ENCODE assay signal across 14 cellular contexts in the genomic region with DNA sequence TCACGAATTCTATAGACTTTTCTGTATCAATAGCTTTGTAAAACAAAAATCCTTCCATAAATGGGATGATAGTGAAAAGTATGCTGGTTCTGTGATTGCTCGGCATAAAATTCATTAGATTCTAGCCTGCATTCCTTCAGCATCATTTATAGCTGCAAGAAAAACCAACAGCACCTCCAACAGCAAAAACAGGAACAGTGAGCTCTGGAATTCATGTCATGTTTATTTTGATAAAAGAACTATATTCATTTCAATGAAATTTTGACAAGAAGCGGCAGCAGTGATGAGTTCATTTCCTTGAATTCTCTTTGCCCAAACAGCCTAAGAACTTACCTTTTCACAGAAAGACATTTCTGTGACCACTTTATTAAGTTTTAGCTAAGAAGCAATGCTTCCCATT.
DNase-seq lines count a peak whose midpoint lies in the region; ATAC-seq, FAIRE-seq and TF ChIP-seq lines count a peak whose summit lies in the region.
"Had no signal": no experiment of that assay in that cellular context is flagged by ENCODE, and none has a peak within 500 bp of the region (broad histone marks: within the 10 kb centered on the region; RNA-seq: fewer than 3 reads in every experiment).

No MANE protein-coding gene starts in this region.

- H3K36me3 ChIP-seq in A673 (ENCODE audit: insufficient read depth, low read length, poor library complexity, severe bottlenecking) (no peaks in the 10 kb centered on the region), kidney epithelial cell (ENCODE audit: control insufficient read depth, insufficient read depth, low read length) (no peaks in the 10 kb centered on the region), esophagus squamous epithelium (no peaks in the 10 kb centered on the region)
- H3K36me3 ChIP-seq: WERI-Rb-1 had no signal

- peak; percentile 55; the same call in 1 of the 2 replicates for TF ChIP-seq CTCF in A673 (conservative IDR thresholded peaks at IDR 0.05; ENCODE audit: low read depth, low read length)
- peak; percentile 60 for TF ChIP-seq CTCF in astrocyte of the spinal cord (IDR thresholded peaks at IDR 0.05; ENCODE audit: low read depth, low read length)
- TF ChIP-seq CTCF in kidney epithelial cell (IDR thresholded peaks at IDR 0.05; ENCODE audit: insufficient read depth, low read length, poor library complexity, severe bottlenecking), result peak; percentile 40
- TF ChIP-seq CTCF in esophagus squamous epithelium (IDR thresholded peaks at IDR 0.05), result no peak

- H3K4me1 ChIP-seq in A673 (ENCODE audit: insufficient read depth, low read length, poor library complexity, severe bottlenecking), result peaks cover 20% of the 10 kb centered on the region
- H3K4me1 ChIP-seq in esophagus squamous epithelium, result no peaks in the 10 kb centered on the region
- H3K4me1 ChIP-seq: parathyroid adenoma had no signal

- H3K27ac ChIP-seq in A673 (ENCODE audit: low read depth, low read length, poor library complexity, severe bottlenecking) (peak overlapping the region; percentile 76), esophagus squamous epithelium (no peak overlapping the region)
- H3K27ac ChIP-seq: parathyroid adenoma, WERI-Rb-1 had no signal

- no peak for ATAC-seq in GM18870 (IDR thresholded peaks at IDR 0.05; ENCODE audit: unreplicated experiment)

- in situ Hi-C loops in astrocyte of the spinal cord (cut with HindIII; ENCODE audit: low sequenced_read_pairs), result no loop called here

- CTCF ChIA-PET in A673 (lab: Charles Lee), result interaction anchor here (0.6 to 1.5 kb wide), 4 partner anchors 53 to 256 kb away, joined by 3 to 9 read pairs (median 6); no protein-coding TSS in a partner anchor

- peak; percentile 80 for FAIRE-seq in H54 (lab: Jason Lieb, UNC)
- FAIRE-seq: GM18507 had no signal

- 31 to 36% methylated on average over 3 of the region's 3 CpGs for WGBS in esophagus squamous epithelium, 2 donors

- no peak for TF ChIP-seq POLR2A in H54 (IDR thresholded peaks at IDR 0.05; ENCODE audit: low read depth, low read length)
- no peak for TF ChIP-seq POLR2A in esophagus squamous epithelium (IDR thresholded peaks at IDR 0.05)

- POLR2A ChIA-PET in A673 (lab: Charles Lee; ENCODE audit: low non-redundant PET), result interaction anchor here (0.6 kb wide), 1 partner anchor 335 kb away, joined by 3 read pairs; no protein-coding TSS in a partner anchor

- no peaks in the 10 kb centered on the region for H3K9me3 ChIP-seq in A673 (ENCODE audit: low read depth, low read length, poor library complexity, severe bottlenecking)
- H3K9me3 ChIP-seq in esophagus squamous epithelium, result no peaks in the 10 kb centered on the region

- no peak overlapping the region for H3K4me3 ChIP-seq in A673 (ENCODE audit: low read depth, low read length, poor library complexity, severe bottlenecking)
- H3K4me3 ChIP-seq in astrocyte of the spinal cord (ENCODE audit: low read depth, low read length), result no peak overlapping the region
- H3K4me3 ChIP-seq in kidney epithelial cell (ENCODE audit: low read depth, low read length), result no peak overlapping the region
- H3K4me3 ChIP-seq in esophagus squamous epithelium, result no peak overlapping the region

- no peaks in the 10 kb centered on the region for H3K27me3 ChIP-seq in A673 (replicated peaks; ENCODE audit: insufficient read depth, low read depth, low read length, poor library complexity)
- H3K27me3 ChIP-seq in kidney epithelial cell (ENCODE audit: control insufficient read depth, insufficient read depth, low read length), result no peaks in the 10 kb centered on the region
- H3K27me3 ChIP-seq in esophagus squamous epithelium, result no peaks in the 10 kb centered on the region

- no TSS peak for BruUV-seq in A673 (replicated peaks; lab: Mats Ljungman, UMichigan)

- intact Hi-C loops in A673 (cut with micrococcal nuclease; ENCODE audit: unreplicated experiment) (loop anchor here (1.0 to 2.0 kb wide), 4 partner anchors 145 to 257 kb away; no protein-coding TSS in a partner anchor), esophagus squamous epithelium (cut with DNase I) (no loop called here)

- DNase-seq in A673 (ENCODE audit: low spot score) (peak; percentile 70), H54 (ENCODE audit: insufficient read length, low spot score) (no peak), astrocyte of the spinal cord (ENCODE audit: low read depth, low spot score) (peak; percentile 82), kidney epithelial cell (ENCODE audit: low read depth) (peak; percentile 9), SHP77 (lab: John Stamatoyannopoulos, UW) (no peak), cerebellum (ENCODE audit: low spot score) (no peak), esophagus squamous epithelium (lab: John Stamatoyannopoulos, UW) (no peak)
- DNase-seq: CD4-positive, alpha-beta memory T cell; GOT3; NCI-H1417; WERI-Rb-1 had no signal

Comparison
In these comparisons a context has a peak if more than half of its experiments do, and no peak if none do; other contexts are left out.
1. DNase-seq: peak in A673 (single experiment), astrocyte of the spinal cord (single experiment) and kidney epithelial cell (single experiment); none in H54 (single experiment), SHP77 (0 of 2), cerebellum (single experiment) and esophagus squamous epithelium (single experiment).
2. CTCF ChIP-seq: peak in A673 (single experiment), astrocyte of the spinal cord (single experiment) and kidney epithelial cell (single experiment); none in esophagus squamous epithelium (0 of 6).